In genomic region chr15:71691700-71692417, GRCh38 we compare ENCODE assay signal across 2 cellular contexts.
TF ChIP-seq lines count a peak whose summit lies in the region.

No MANE protein-coding gene starts in this region.

TF ChIP-seq in A549, 52 proteins besides CTCF, POLR2A, EP300 and RAD21:
- no peak for TF ChIP-seq PBX3 (IDR thresholded peaks at IDR 0.05)
- no peak for TF ChIP-seq SMC3 (IDR thresholded peaks at IDR 0.05)
- TF ChIP-seq CBX2 (IDR thresholded peaks at IDR 0.05; ENCODE audit: borderline replicate concordance, low read depth) = no peak
- TF ChIP-seq MAZ (IDR thresholded peaks at IDR 0.05; ENCODE audit: borderline replicate concordance, low read depth, low read length) = no peak
- TF ChIP-seq GATA3 (IDR thresholded peaks at IDR 0.05; ENCODE audit: borderline replicate concordance) = no peak
- TF ChIP-seq HOXB13 (CRISPR knock-in tag; IDR thresholded peaks at IDR 0.05; ENCODE audit: low read depth) = no peak
- no peak for TF ChIP-seq TP53 (CRISPR knock-in tag; IDR thresholded peaks at IDR 0.05)
- no peak for TF ChIP-seq ZSCAN20 (CRISPR knock-in tag; IDR thresholded peaks at IDR 0.05)
- TF ChIP-seq ZNF302 (CRISPR knock-in tag; IDR thresholded peaks at IDR 0.05) = no peak

TF ChIP-seq in H1, 55 proteins besides CTCF, POLR2A, EP300 and RAD21 (continued from another document):
- TF ChIP-seq YY1 (IDR thresholded peaks at IDR 0.05; ENCODE audit: low read depth, low read length) = no peak
- no peak for TF ChIP-seq CEBPB (IDR thresholded peaks at IDR 0.05; ENCODE audit: low read depth, low read length)
